22 cellular contexts compared by ENCODE assay signal in the genomic region with DNA sequence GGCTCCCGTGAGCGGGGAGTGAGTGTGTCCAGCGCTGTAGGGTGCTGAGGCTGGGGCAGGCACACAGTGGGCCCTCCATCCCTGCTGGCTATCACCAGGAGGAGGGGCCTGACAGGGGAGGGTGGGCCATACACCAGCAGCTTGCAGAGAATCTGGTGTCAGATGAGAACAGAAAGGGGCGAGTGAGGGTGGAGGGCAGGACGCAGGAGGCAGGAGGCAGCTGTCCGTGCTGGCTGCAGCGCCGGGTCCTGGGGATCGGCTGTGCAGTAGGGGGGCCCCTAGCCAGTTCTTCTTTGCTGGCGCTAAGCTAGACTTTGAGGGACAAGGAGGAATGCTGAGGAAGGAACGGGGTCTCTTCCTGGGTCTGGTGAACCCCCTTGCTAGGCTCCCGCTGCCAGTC. TPM values are rescaled to one million over a fixed set of nuclear protein-coding genes. Genes with fewer than 3 reads are reported as not detected.
DNase-seq lines count a peak whose midpoint lies in the region; ATAC-seq, FAIRE-seq and TF ChIP-seq lines count a peak whose summit lies in the region.
"Had no signal": no experiment of that assay in that cellular context is flagged by ENCODE, and none has a peak within 500 bp of the region (broad histone marks: within the 10 kb centered on the region; RNA-seq: fewer than 3 reads in every experiment).

No MANE protein-coding gene starts in this region.

- ATAC-seq in HepG2 (no peak), right lobe of liver (no peak), HG02938 (IDR thresholded peaks at IDR 0.05; ENCODE audit: unreplicated experiment) (no peak), GM18873 (IDR thresholded peaks at IDR 0.05; ENCODE audit: low FRiP score, unreplicated experiment) (no peak), GM21381 (IDR thresholded peaks at IDR 0.05; ENCODE audit: unreplicated experiment) (no peak)

- H3K4ac ChIP-seq in H1 (replicated peaks; ENCODE audit: insufficient read length, low read depth, low read length), result no peak overlapping the region

- no peak overlapping the region for H2BK20ac ChIP-seq in H1 (ENCODE audit: low read length)

- H4K8ac ChIP-seq in H1 (ENCODE audit: extremely low read depth, insufficient read depth, low read length), result no peak overlapping the region

- H3K23me2 ChIP-seq in H1 (ENCODE audit: low read depth, low read length), result no peaks in the 10 kb centered on the region; the same call in 1 of the 2 replicates

- H4K20me1 ChIP-seq in HepG2 (ENCODE audit: insufficient read depth, low read length), result peaks cover 3% of the 10 kb centered on the region; the same call in 1 of the 2 replicates
- H4K20me1 ChIP-seq in H1 (replicated peaks in 1 of 2; ENCODE audit: control insufficient read depth in 1 of 2, insufficient read depth in 2 of 2, low read length in 2 of 2), result peaks cover 0 to 20% of the 10 kb centered on the region in 2 experiments

- no peak overlapping the region for H3K18ac ChIP-seq in H1 (ENCODE audit: extremely low read depth, low read length)

- no peak overlapping the region for H4K5ac ChIP-seq in H1 (ENCODE audit: insufficient read length, low read depth, low read length)

- WGBS in HepG2 (ENCODE audit: low lambda C conversion rate), result 59% methylated on average over 12 of the region's 12 CpGs
- 80% methylated on average over 2 of the region's 12 CpGs for WGBS in right lobe of liver (ENCODE audit: insufficient coverage, low coverage, low lambda C conversion rate, missing lambda C conversion rate)
- 85% methylated on average over 11 of the region's 12 CpGs; no CpG with 5 or more reads in 1 of the 2 experiments for WGBS in H1 (ENCODE audit: extremely low coverage in 1 of 2, insufficient coverage in 1 of 2, insufficient read length in 1 of 2, insufficient replicate concordance in 2 of 2, low coverage in 1 of 2, low lambda C conversion rate in 2 of 2, missing lambda C conversion rate in 1 of 2), 2 experiments

- no peaks in the 10 kb centered on the region for H3K9me3 ChIP-seq in HepG2 (ENCODE audit: low read length)
- no peaks in the 10 kb centered on the region for H3K9me3 ChIP-seq in right lobe of liver
- H3K9me3 ChIP-seq in HEK293 (ENCODE audit: control insufficient read depth, insufficient read depth, low read depth, low read length), result no peaks in the 10 kb centered on the region
- H3K9me3 ChIP-seq in H1 (ENCODE audit: insufficient read depth in 2 of 2, low read depth in 1 of 2, low read length in 1 of 2), result no peaks in the 10 kb centered on the region

- no peak overlapping the region for H3K14ac ChIP-seq in H1 (ENCODE audit: insufficient read length)

- CTCF ChIA-PET in HepG2 (lab: Yijun Ruan, JAX; ENCODE audit: low intra/inter-chr PET ratio, low total read pairs), result no interaction called here
- CTCF ChIA-PET in HEK293 (lab: Yijun Ruan, JAX), result interaction anchor here (0.9 to 3.1 kb wide), 3 partner anchors 10 to 108 kb away, joined by 3 to 18 read pairs (median 9); no protein-coding TSS in a partner anchor
- CTCF ChIA-PET in H1 (lab: Charles Lee; ENCODE audit: partially characterized antibody), result interaction anchor here (1.0 to 4.6 kb wide), 11 partner anchors 9 to 179 kb away, joined by 3 to 48 read pairs (median 6); no protein-coding TSS in a partner anchor

- TF ChIP-seq EP300 in HepG2 (IDR thresholded peaks at IDR 0.05; ENCODE audit: low read depth in 2 of 2, low read length in 2 of 2) (no peak), HepG2 (CRISPR knock-in tag; IDR thresholded peaks at IDR 0.05; ENCODE audit: borderline replicate concordance) (no peak), H1 (IDR thresholded peaks at IDR 0.05; ENCODE audit: borderline replicate concordance in 1 of 2, low read depth in 2 of 2, low read length in 2 of 2) (no peak)

- H2BK12ac ChIP-seq in H1 (ENCODE audit: low read depth, low read length), result no peak overlapping the region

- TF ChIP-seq RAD21 in HepG2 (CRISPR knock-in tag; IDR thresholded peaks at IDR 0.05), result no peak
- TF ChIP-seq RAD21 in H1 (IDR thresholded peaks at IDR 0.05 in 1 of 2, conservative IDR thresholded peaks at IDR 0.05 in 1 of 2; ENCODE audit: low read depth in 2 of 2, low read length in 2 of 2), result no peak

- H2BK15ac ChIP-seq in H1 (ENCODE audit: low read length), result peak overlapping the region; percentile 53; the same call in 1 of the 2 replicates

- H3K79me2 ChIP-seq in HepG2 (ENCODE audit: insufficient read depth, low read length), result peaks cover 9% of the 10 kb centered on the region
- no peaks in the 10 kb centered on the region; a peak in 1 of 4 replicates for H3K79me2 ChIP-seq in H1 (ENCODE audit: control insufficient read depth in 1 of 2, insufficient read depth in 2 of 2, low read length in 2 of 2)

- H2AK5ac ChIP-seq in H1 (ENCODE audit: low read depth, low read length), result peak overlapping the region; percentile 31; the same call in 1 of the 2 replicates

- no peak overlapping the region for H3K56ac ChIP-seq in H1 (replicated peaks; ENCODE audit: insufficient read length, low read depth, low read length)

- TF ChIP-seq CTCF in HepG2 (CRISPR knock-in tag; IDR thresholded peaks at IDR 0.05) (no peak), right lobe of liver (IDR thresholded peaks at IDR 0.05) (no peak), HEK293 (tag by site-specific recombination; IDR thresholded peaks at IDR 0.05) (no peak), H1 (IDR thresholded peaks at IDR 0.05; ENCODE audit: control extremely low read depth in 1 of 3, insufficient read depth in 1 of 3, low read depth in 1 of 3, low read length in 3 of 3) (no peak)

- no TSS peak for BruUV-seq in HepG2 (replicated peaks; lab: Mats Ljungman, UMichigan)

- H3K4me2 ChIP-seq in HepG2 (ENCODE audit: low read depth, low read length) (no peak overlapping the region), H1 (ENCODE audit: insufficient read depth in 1 of 2, low read depth in 2 of 2, low read length in 2 of 2) (no peak overlapping the region)

- TF ChIP-seq POLR2A in HepG2 (IDR thresholded peaks at IDR 0.05; ENCODE audit: insufficient read depth in 1 of 2, low read depth in 2 of 2, low read length in 2 of 2), result no peak
- TF ChIP-seq POLR2A in right lobe of liver (IDR thresholded peaks at IDR 0.05), result no peak
- no peak for TF ChIP-seq POLR2A in H1 (IDR thresholded peaks at IDR 0.05; ENCODE audit: control extremely low read depth in 1 of 2, low read depth in 2 of 2, low read length in 2 of 2)

- H3K36me3 ChIP-seq in HepG2 (replicated peaks in 1 of 2; ENCODE audit: control insufficient read depth in 1 of 2, insufficient read depth in 2 of 2, low read length in 2 of 2) (peaks cover 0 to 8% of the 10 kb centered on the region in 2 experiments; a peak in 2 of 5 replicates), right lobe of liver (no peaks in the 10 kb centered on the region), HEK293 (ENCODE audit: control insufficient read depth in 2 of 2, insufficient read depth in 1 of 2, low read length in 2 of 2) (peaks cover 0 to 16% of the 10 kb centered on the region in 2 experiments; a peak in 1 of 3 replicates), H1 (ENCODE audit: control insufficient read depth in 2 of 4, insufficient read depth in 4 of 4, low read length in 3 of 4) (no peaks in the 10 kb centered on the region)

- DNase-seq in HepG2 (ENCODE audit: low spot score), result no peak
- no peak for DNase-seq in right lobe of liver
- no peak for DNase-seq in H1 (ENCODE audit: low read depth in 1 of 2, low spot score in 2 of 2)
- DNase-seq: GOT3, HCEC 1CT, Kasumi-1, NCI-H1105, NCI-H1436 treated with DMSO at 0.1 percent for 48 hours, NCI-H187 treated with DMSO at 0.1 percent for 48 hours, NCI-H2171 treated with DMSO at 0.1 percent for 48 hours, NCI-H345, NCI-H748 treated with DMSO at 0.1 percent for 48 hours, RPMI8226 had no signal

- H3K4me1 ChIP-seq in HepG2 (ENCODE audit: insufficient read depth, low read length), result peaks cover 93% of the 10 kb centered on the region
- H3K4me1 ChIP-seq in right lobe of liver, result peaks cover 0 to 19% (median 6%) of the 10 kb centered on the region in 4 donors
- peaks cover 6% of the 10 kb centered on the region; the same call in 1 of the 2 replicates for H3K4me1 ChIP-seq in HEK293 (ENCODE audit: control insufficient read depth, insufficient read depth, low read length)
- peaks cover 0 to 26% (median 8%) of the 10 kb centered on the region in 4 experiments; a peak in 6 of 7 replicates for H3K4me1 ChIP-seq in H1 (replicated peaks in 1 of 4; ENCODE audit: control insufficient read depth in 3 of 4, insufficient read depth in 4 of 4, low read length in 3 of 4)

- H3K4me3 ChIP-seq in HepG2 (replicated peaks in 1 of 3; ENCODE audit: insufficient read depth in 1 of 3, low read depth in 2 of 3, low read length in 3 of 3) (no peak overlapping the region), right lobe of liver (no peak overlapping the region), HEK293 (ENCODE audit: low read depth, low read length) (no peak overlapping the region), H1 (ENCODE audit: extremely low read depth in 1 of 4, insufficient read depth in 2 of 4, low read depth in 3 of 4, low read length in 4 of 4) (no peak overlapping the region)
- H3K4me3 ChIP-seq: SK-N-MC had no signal

- in situ Hi-C loops in HepG2 (cut with HindIII; ENCODE audit: extremely low pct_ligation_motif_present, low pct_unique_long_range_greater_than_20kb), result no loop called here

- H2AFZ ChIP-seq in HepG2 (ENCODE audit: low read length) (no peak overlapping the region), H1 (ENCODE audit: low read length) (no peak overlapping the region)

- H3K23ac ChIP-seq in H1 (ENCODE audit: insufficient read length), result no peak overlapping the region

- peaks cover 11 to 22% of the 10 kb centered on the region in 2 experiments for H3K27me3 ChIP-seq in HepG2 (ENCODE audit: control insufficient read depth in 1 of 2, insufficient read depth in 2 of 2, low read length in 2 of 2)
- H3K27me3 ChIP-seq in right lobe of liver, result no peaks in the 10 kb centered on the region
- H3K27me3 ChIP-seq in H1 (replicated peaks in 1 of 4; ENCODE audit: control insufficient read depth in 3 of 4, extremely low read depth in 1 of 4, insufficient read depth in 3 of 4, low read length in 3 of 4), result peaks cover 0 to 8% (median 1%) of the 10 kb centered on the region in 4 experiments; a peak in 2 of 7 replicates

- no peak overlapping the region for H4K91ac ChIP-seq in H1 (replicated peaks; ENCODE audit: insufficient read length, low read length)

- H3K27ac ChIP-seq in HepG2 (ENCODE audit: extremely low read length, insufficient read depth, low read length), result no peak overlapping the region
- no peak overlapping the region for H3K27ac ChIP-seq in right lobe of liver
- no peak overlapping the region for H3K27ac ChIP-seq in HEK293 (ENCODE audit: extremely low read depth, low read depth, low read length)
- no peak overlapping the region for H3K27ac ChIP-seq in H1 (ENCODE audit: low read depth, low read length)
- H3K27ac ChIP-seq: SK-N-MC had no signal

- H2BK120ac ChIP-seq in H1 (replicated peaks; ENCODE audit: low read depth, low read length), result no peak overlapping the region

- no peak overlapping the region for H3K9ac ChIP-seq in HepG2 (ENCODE audit: insufficient read depth, low read depth, low read length)
- no peak overlapping the region for H3K9ac ChIP-seq in H1 (replicated peaks in 1 of 4; ENCODE audit: extremely low read depth in 1 of 4, low read depth in 3 of 4, low read length in 3 of 4)

- intact Hi-C loops in HepG2 (cut with micrococcal nuclease; ENCODE audit: unreplicated experiment) (no loop called here), right lobe of liver (cut with DNase I) (no loop called here)

- no peaks in the 10 kb centered on the region for H3K79me1 ChIP-seq in H1 (ENCODE audit: low read depth, low read length)

- no peak overlapping the region for H2BK5ac ChIP-seq in H1 (ENCODE audit: low read depth, low read length)

- POLR2A ChIA-PET in HepG2 (lab: Yijun Ruan, JAX), result no interaction called here
- POLR2A ChIA-PET in HEK293 (lab: Yijun Ruan, JAX), result no interaction called here
- POLR2A ChIA-PET in H1 (lab: Charles Lee; ENCODE audit: partially characterized antibody), result interaction anchor here (0.8 to 4.0 kb wide), 4 partner anchors 15 to 225 kb away, joined by 3 to 25 read pairs (median 4); no protein-coding TSS in a partner anchor

- FAIRE-seq in HepG2 (lab: Jason Lieb, UNC) (no peak), H1 (lab: Jason Lieb, UNC) (no peak)
- FAIRE-seq: D721Med had no signal

RNA-seq across cellular contexts. Expression of a gene that starts 1.6 kb away (rescaled TPM):
- total RNA-seq in HepG2 (2016; rRNA removed; fragmentation: Illumina TruSeq; extraction: Trizol) (9.7 and 10.2 TPM in 2 replicates), right lobe of liver (1 to 10 TPM; 1.4 to 2.9 (median 2.5) TPM)
- total RNA-seq in HepG2 (2016; cell fraction: cytosol; rRNA removed; fragmentation: Illumina TruSeq; extraction: Trizol; ENCODE audit: low read depth), result 3.4 and 4.0 TPM in 2 replicates
- 9.2 and 9.3 TPM in 2 replicates for total RNA-seq in HepG2 (2016; cell fraction: insoluble cytoplasmic fraction; rRNA removed; fragmentation: Illumina TruSeq; extraction: Trizol)
- total RNA-seq in HepG2 (2016; cell fraction: membrane; rRNA removed; fragmentation: Illumina TruSeq; extraction: Trizol), result 13.2 and 14.3 TPM in 2 replicates
- total RNA-seq in HepG2 (2016; cell fraction: nucleus; rRNA removed; fragmentation: Illumina TruSeq; extraction: Trizol), result 5.6 and 7.3 TPM in 2 replicates
- polyA plus RNA-seq in HepG2 (2011; rRNA removed) (5.2 and 5.9 TPM in 2 replicates), H1 (2011; rRNA removed) (8.8 and 10.5 TPM in 2 replicates)
- polyA plus RNA-seq in HepG2 (2011; cell fraction: cytosol; rRNA removed), result 4.8 and 5.4 TPM in 2 replicates
- 6.8 and 7.6 TPM in 2 replicates for polyA plus RNA-seq in HepG2 (2011; cell fraction: nucleus; rRNA removed)
- polyA plus RNA-seq in HepG2 (2012), result 4.7 and 5.4 TPM in 2 replicates
- polyA plus RNA-seq in HepG2 (2016; cell fraction: cytosol; fragmentation: Illumina TruSeq; extraction: Trizol; ENCODE audit: low read depth), result 7.5 and 8.3 TPM in 2 replicates
- polyA plus RNA-seq in HepG2 (2016; cell fraction: insoluble cytoplasmic fraction; fragmentation: Illumina TruSeq; extraction: Trizol; ENCODE audit: low read depth), result 20.6 and 26.7 TPM in 2 replicates
- polyA plus RNA-seq in HepG2 (2016; cell fraction: membrane; fragmentation: Illumina TruSeq; extraction: Trizol; ENCODE audit: low read depth), result 20.0 and 22.1 TPM in 2 replicates
- 18.8 and 19.3 TPM in 2 replicates for polyA plus RNA-seq in HepG2 (2016; cell fraction: nucleus; fragmentation: Illumina TruSeq; extraction: Trizol; ENCODE audit: insufficient read depth, low read depth)
- polyA minus RNA-seq in HepG2 (2011; rRNA and poly(A)+ RNA removed; ENCODE audit: low replicate concordance), result 5.3 and 6.3 TPM in 2 replicates
- 4.9 and 6.3 TPM in 2 replicates for polyA minus RNA-seq in HepG2 (2011; cell fraction: cytosol; rRNA and poly(A)+ RNA removed)
- 4.8 and 5.2 TPM in 2 replicates for polyA minus RNA-seq in HepG2 (2011; cell fraction: nucleus; rRNA and poly(A)+ RNA removed)
- 8.0 TPM in 2 replicates for total RNA-seq in H1 (2021; fragmentation: NEBNext Ultra II Directional; extraction: Animal tissue kit (Norgen Biotek cat#: 25700))
- polyA plus RNA-seq in H1 (2011; cell fraction: cytosol; rRNA removed), result 6.5 TPM
- 9.7 TPM for polyA plus RNA-seq in H1 (2011; cell fraction: nucleus; rRNA removed)
- 8.2 to 10.9 TPM (median 9.6 TPM) in 4 replicates for polyA plus RNA-seq in H1 (2012, experiment 1 of 2)
- 7.4 TPM for polyA plus RNA-seq in H1 (2012, experiment 2 of 2)
- 5.3 TPM for polyA plus RNA-seq in H1 (2013, experiment 1 of 2)
- 5.6 TPM for polyA plus RNA-seq in H1 (2013, experiment 2 of 2)
- polyA minus RNA-seq in H1 (2011; rRNA and poly(A)+ RNA removed), result 5.2 and 5.7 TPM in 2 replicates
- 7.8 TPM for polyA minus RNA-seq in H1 (2011; cell fraction: cytosol; rRNA and poly(A)+ RNA removed)
- 4.3 TPM for polyA minus RNA-seq in H1 (2011; cell fraction: nucleus; rRNA and poly(A)+ RNA removed)

RNA-seq across cellular contexts. Expression of a gene that starts 18.7 kb away (rescaled TPM):
- total RNA-seq in HepG2 (2016; rRNA removed; fragmentation: Illumina TruSeq; extraction: Trizol) (0.46 and 0.86 TPM in 2 replicates), right lobe of liver (not detected)
- 0.30 and 0.62 TPM in 2 replicates for total RNA-seq in HepG2 (2016; cell fraction: cytosol; rRNA removed; fragmentation: Illumina TruSeq; extraction: Trizol; ENCODE audit: low read depth)
- total RNA-seq in HepG2 (2016; cell fraction: insoluble cytoplasmic fraction; rRNA removed; fragmentation: Illumina TruSeq; extraction: Trizol), result 0.65 and 0.76 TPM in 2 replicates
- total RNA-seq in HepG2 (2016; cell fraction: membrane; rRNA removed; fragmentation: Illumina TruSeq; extraction: Trizol), result 0.52 and 0.65 TPM in 2 replicates
- total RNA-seq in HepG2 (2016; cell fraction: nucleus; rRNA removed; fragmentation: Illumina TruSeq; extraction: Trizol), result 0.78 and 0.81 TPM in 2 replicates
- polyA plus RNA-seq in HepG2 (2011; rRNA removed) (0.69 and 0.82 TPM in 2 replicates), H1 (2011; rRNA removed) (0.48 and 0.88 TPM in 2 replicates)
- 0.46 and 0.94 TPM in 2 replicates for polyA plus RNA-seq in HepG2 (2011; cell fraction: cytosol; rRNA removed)
- polyA plus RNA-seq in HepG2 (2011; cell fraction: nucleus; rRNA removed), result 1.1 and 1.2 TPM in 2 replicates
- polyA plus RNA-seq in HepG2 (2012), result 0.24 and 0.42 TPM in 2 replicates
- 0.52 and 0.54 TPM in 2 replicates for polyA plus RNA-seq in HepG2 (2016; cell fraction: cytosol; fragmentation: Illumina TruSeq; extraction: Trizol; ENCODE audit: low read depth)
- polyA plus RNA-seq in HepG2 (2016; cell fraction: insoluble cytoplasmic fraction; fragmentation: Illumina TruSeq; extraction: Trizol; ENCODE audit: low read depth), result 0.67 and 0.91 TPM in 2 replicates
- polyA plus RNA-seq in HepG2 (2016; cell fraction: membrane; fragmentation: Illumina TruSeq; extraction: Trizol; ENCODE audit: low read depth), result 0.51 and 0.60 TPM in 2 replicates
- polyA plus RNA-seq in HepG2 (2016; cell fraction: nucleus; fragmentation: Illumina TruSeq; extraction: Trizol; ENCODE audit: insufficient read depth, low read depth), result 0.97 and 1.1 TPM in 2 replicates
- polyA minus RNA-seq in HepG2 (2011; rRNA and poly(A)+ RNA removed; ENCODE audit: low replicate concordance), result 0.40 TPM in 1 of 2 replicates, not detected in the other
- 0.40 TPM in 1 of 2 replicates, not detected in the other for polyA minus RNA-seq in HepG2 (2011; cell fraction: cytosol; rRNA and poly(A)+ RNA removed)
- 0.26 and 0.75 TPM in 2 replicates for polyA minus RNA-seq in HepG2 (2011; cell fraction: nucleus; rRNA and poly(A)+ RNA removed)
- total RNA-seq in H1 (2021; fragmentation: NEBNext Ultra II Directional; extraction: Animal tissue kit (Norgen Biotek cat#: 25700)), result 0.43 and 0.59 TPM in 2 replicates
- polyA plus RNA-seq in H1 (2011; cell fraction: cytosol; rRNA removed), result 0.75 TPM
- polyA plus RNA-seq in H1 (2011; cell fraction: nucleus; rRNA removed), result 1.4 TPM
- 0.55 to 1.1 TPM (median 0.65 TPM) in 4 replicates for polyA plus RNA-seq in H1 (2012, experiment 1 of 2)
- 0.46 TPM for polyA plus RNA-seq in H1 (2012, experiment 2 of 2)
- 0.71 TPM for polyA plus RNA-seq in H1 (2013, experiment 1 of 2)
- polyA plus RNA-seq in H1 (2013, experiment 2 of 2), result 0.63 TPM
- 0.09 and 0.20 TPM in 2 replicates for polyA minus RNA-seq in H1 (2011; rRNA and poly(A)+ RNA removed)
- polyA minus RNA-seq in H1 (2011; cell fraction: cytosol; rRNA and poly(A)+ RNA removed), result 1.4 TPM
- polyA minus RNA-seq in H1 (2011; cell fraction: nucleus; rRNA and poly(A)+ RNA removed), result 1.9 TPM
- total RNA-seq: A673; M059J; T-helper 1 cell treated with Interleukin-12 subunit alpha and Interleukin-12 subunit beta and Interleukin-4 antibody, amounts not matched to agents 30 ng/mL and 1 ng/mL, for 36 hours had no signal

RNA-seq across cellular contexts. Expression of a gene that starts 21.7 kb away (rescaled TPM):
- 2,584 and 2,647 TPM in 2 replicates for total RNA-seq in HepG2 (2016; rRNA removed; fragmentation: Illumina TruSeq; extraction: Trizol)
- total RNA-seq in HepG2 (2016; cell fraction: cytosol; rRNA removed; fragmentation: Illumina TruSeq; extraction: Trizol; ENCODE audit: low read depth), result 3,497 and 3,511 TPM in 2 replicates
- 2,606 and 2,768 TPM in 2 replicates for total RNA-seq in HepG2 (2016; cell fraction: insoluble cytoplasmic fraction; rRNA removed; fragmentation: Illumina TruSeq; extraction: Trizol)
- 4,939 and 5,761 TPM in 2 replicates for total RNA-seq in HepG2 (2016; cell fraction: membrane; rRNA removed; fragmentation: Illumina TruSeq; extraction: Trizol)
- total RNA-seq in HepG2 (2016; cell fraction: nucleus; rRNA removed; fragmentation: Illumina TruSeq; extraction: Trizol), result 1,156 and 1,166 TPM in 2 replicates
- polyA plus RNA-seq in HepG2 (2011; rRNA removed), result 9,925 and 11,063 TPM in 2 replicates
- 11,031 and 15,081 TPM in 2 replicates for polyA plus RNA-seq in HepG2 (2011; cell fraction: cytosol; rRNA removed)
- 5,156 and 5,267 TPM in 2 replicates for polyA plus RNA-seq in HepG2 (2011; cell fraction: nucleus; rRNA removed)
- polyA plus RNA-seq in HepG2 (2012), result 6,658 and 8,852 TPM in 2 replicates
- polyA plus RNA-seq in HepG2 (2016; cell fraction: cytosol; fragmentation: Illumina TruSeq; extraction: Trizol; ENCODE audit: low read depth), result 5,362 and 5,590 TPM in 2 replicates
- polyA plus RNA-seq in HepG2 (2016; cell fraction: insoluble cytoplasmic fraction; fragmentation: Illumina TruSeq; extraction: Trizol; ENCODE audit: low read depth), result 3,197 and 3,428 TPM in 2 replicates
- polyA plus RNA-seq in HepG2 (2016; cell fraction: membrane; fragmentation: Illumina TruSeq; extraction: Trizol; ENCODE audit: low read depth), result 5,998 and 6,820 TPM in 2 replicates
- polyA plus RNA-seq in HepG2 (2016; cell fraction: nucleus; fragmentation: Illumina TruSeq; extraction: Trizol; ENCODE audit: insufficient read depth, low read depth), result 2,753 and 2,989 TPM in 2 replicates
- 2,340 and 3,999 TPM in 2 replicates for polyA minus RNA-seq in HepG2 (2011; rRNA and poly(A)+ RNA removed; ENCODE audit: low replicate concordance)
- 1,154 and 1,167 TPM in 2 replicates for polyA minus RNA-seq in HepG2 (2011; cell fraction: cytosol; rRNA and poly(A)+ RNA removed)
- polyA minus RNA-seq in HepG2 (2011; cell fraction: nucleus; rRNA and poly(A)+ RNA removed), result 809 and 896 TPM in 2 replicates
- total RNA-seq in right lobe of liver, result 100 to 1,000 TPM; 339 to 696 (median 413) TPM
- total RNA-seq in H1 (2021; fragmentation: NEBNext Ultra II Directional; extraction: Animal tissue kit (Norgen Biotek cat#: 25700)), result 1,787 and 1,829 TPM in 2 replicates
- polyA plus RNA-seq in H1 (2011; rRNA removed), result 7,219 and 8,331 TPM in 2 replicates
- polyA plus RNA-seq in H1 (2011; cell fraction: cytosol; rRNA removed), result 7,720 TPM
- polyA plus RNA-seq in H1 (2011; cell fraction: nucleus; rRNA removed), result 4,705 TPM
- polyA plus RNA-seq in H1 (2012, experiment 1 of 2), result 4,429 to 5,604 TPM (median 4,871 TPM) in 4 replicates
- 4,124 TPM for polyA plus RNA-seq in H1 (2012, experiment 2 of 2)
- polyA plus RNA-seq in H1 (2013, experiment 1 of 2), result 4,907 TPM
- polyA plus RNA-seq in H1 (2013, experiment 2 of 2), result 4,204 TPM
- polyA minus RNA-seq in H1 (2011; rRNA and poly(A)+ RNA removed), result 654 and 663 TPM in 2 replicates
- polyA minus RNA-seq in H1 (2011; cell fraction: cytosol; rRNA and poly(A)+ RNA removed), result 718 TPM
- 1,108 TPM for polyA minus RNA-seq in H1 (2011; cell fraction: nucleus; rRNA and poly(A)+ RNA removed)

RNA-seq across cellular contexts. Expression of a gene that starts 41.5 kb away (rescaled TPM):
- total RNA-seq in HepG2 (2016; rRNA removed; fragmentation: Illumina TruSeq; extraction: Trizol) (28.5 and 44.7 TPM in 2 replicates), right lobe of liver (10 to 100 TPM; 30.3 to 80.8 (median 47.1) TPM)
- 32.2 and 40.1 TPM in 2 replicates for total RNA-seq in HepG2 (2016; cell fraction: cytosol; rRNA removed; fragmentation: Illumina TruSeq; extraction: Trizol; ENCODE audit: low read depth)
- 24.0 and 53.5 TPM in 2 replicates for total RNA-seq in HepG2 (2016; cell fraction: insoluble cytoplasmic fraction; rRNA removed; fragmentation: Illumina TruSeq; extraction: Trizol)
- 23.5 and 24.2 TPM in 2 replicates for total RNA-seq in HepG2 (2016; cell fraction: membrane; rRNA removed; fragmentation: Illumina TruSeq; extraction: Trizol)
- total RNA-seq in HepG2 (2016; cell fraction: nucleus; rRNA removed; fragmentation: Illumina TruSeq; extraction: Trizol), result 108 and 131 TPM in 2 replicates
- polyA plus RNA-seq in HepG2 (2011; rRNA removed) (21.0 and 22.7 TPM in 2 replicates), H1 (2011; rRNA removed) (34.4 and 90.7 TPM in 2 replicates)
- polyA plus RNA-seq in HepG2 (2011; cell fraction: cytosol; rRNA removed), result 9.5 and 17.6 TPM in 2 replicates
- polyA plus RNA-seq in HepG2 (2011; cell fraction: nucleus; rRNA removed), result 504 and 754 TPM in 2 replicates
- 96.2 and 135 TPM in 2 replicates for polyA plus RNA-seq in HepG2 (2012)
- polyA plus RNA-seq in HepG2 (2016; cell fraction: cytosol; fragmentation: Illumina TruSeq; extraction: Trizol; ENCODE audit: low read depth), result 12.5 and 12.7 TPM in 2 replicates
- polyA plus RNA-seq in HepG2 (2016; cell fraction: insoluble cytoplasmic fraction; fragmentation: Illumina TruSeq; extraction: Trizol; ENCODE audit: low read depth), result 34.3 and 49.3 TPM in 2 replicates
- polyA plus RNA-seq in HepG2 (2016; cell fraction: membrane; fragmentation: Illumina TruSeq; extraction: Trizol; ENCODE audit: low read depth), result 14.2 and 17.2 TPM in 2 replicates
- polyA plus RNA-seq in HepG2 (2016; cell fraction: nucleus; fragmentation: Illumina TruSeq; extraction: Trizol; ENCODE audit: insufficient read depth, low read depth), result 598 and 620 TPM in 2 replicates
- polyA minus RNA-seq in HepG2 (2011; rRNA and poly(A)+ RNA removed; ENCODE audit: low replicate concordance), result 26.2 and 35.7 TPM in 2 replicates
- polyA minus RNA-seq in HepG2 (2011; cell fraction: cytosol; rRNA and poly(A)+ RNA removed), result 23.2 and 27.1 TPM in 2 replicates
- polyA minus RNA-seq in HepG2 (2011; cell fraction: nucleus; rRNA and poly(A)+ RNA removed), result 70.0 and 71.2 TPM in 2 replicates
- total RNA-seq in H1 (2021; fragmentation: NEBNext Ultra II Directional; extraction: Animal tissue kit (Norgen Biotek cat#: 25700)), result 210 and 225 TPM in 2 replicates
- 57.6 TPM for polyA plus RNA-seq in H1 (2011; cell fraction: cytosol; rRNA removed)
- 648 TPM for polyA plus RNA-seq in H1 (2011; cell fraction: nucleus; rRNA removed)
- polyA plus RNA-seq in H1 (2012, experiment 1 of 2), result 136 to 235 TPM (median 223 TPM) in 4 replicates
- polyA plus RNA-seq in H1 (2012, experiment 2 of 2), result 130 TPM
- 107 TPM for polyA plus RNA-seq in H1 (2013, experiment 1 of 2)
- 82.4 TPM for polyA plus RNA-seq in H1 (2013, experiment 2 of 2)
- 24.2 and 31.4 TPM in 2 replicates for polyA minus RNA-seq in H1 (2011; rRNA and poly(A)+ RNA removed)
- 70.1 TPM for polyA minus RNA-seq in H1 (2011; cell fraction: cytosol; rRNA and poly(A)+ RNA removed)
- polyA minus RNA-seq in H1 (2011; cell fraction: nucleus; rRNA and poly(A)+ RNA removed), result 212 TPM
